In genomic region chr3:47512416-47513124, GRCh38 we compare ENCODE assay signal across 8 cellular contexts. TPM values are rescaled to one million over a fixed set of nuclear protein-coding genes. Genes with fewer than 3 reads are reported as not detected.
DNase-seq lines count a peak whose midpoint lies in the region; ATAC-seq and TF ChIP-seq lines count a peak whose summit lies in the region.

No MANE protein-coding gene starts in this region.

- H3K9me2 ChIP-seq in neural cell (ENCODE audit: insufficient read depth, low read length) = no peaks in the 10 kb centered on the region

- H3K27me3 ChIP-seq in esophagus squamous epithelium (no peaks in the 10 kb centered on the region), neural cell (ENCODE audit: insufficient read depth, low read depth, low read length) (no peaks in the 10 kb centered on the region)

- no peaks in the 10 kb centered on the region for H3F3A ChIP-seq in neural cell (ENCODE audit: insufficient read depth, low read length, poor library complexity, severe bottlenecking)

- peak overlapping the region; percentile 82 for H3K4me2 ChIP-seq in neural cell (ENCODE audit: low read length)

- peak overlapping the region; percentile 75 for H2AFZ ChIP-seq in neural cell (ENCODE audit: low read depth, low read length)

- no peaks in the 10 kb centered on the region for H4K20me1 ChIP-seq in neural cell (ENCODE audit: insufficient read depth)

- ATAC-seq in GM18861 (IDR thresholded peaks at IDR 0.05; ENCODE audit: unreplicated experiment) (no peak), HG03565 (IDR thresholded peaks at IDR 0.05; ENCODE audit: unreplicated experiment) (no peak)

- no peak for TF ChIP-seq EP300 in neural cell (conservative IDR thresholded peaks at IDR 0.05; ENCODE audit: poor library complexity, severe bottlenecking)

- peak overlapping the region; percentile 87 to 98 (median 96) for H3K27ac ChIP-seq in esophagus squamous epithelium
- peak overlapping the region; percentile 93 for H3K27ac ChIP-seq in neural cell (ENCODE audit: low read length)

- peak overlapping the region; percentile 80 for H3K9ac ChIP-seq in neural cell (ENCODE audit: low read length)

- H3K9me3 ChIP-seq in esophagus squamous epithelium (no peaks in the 10 kb centered on the region), neural cell (ENCODE audit: low read length) (no peaks in the 10 kb centered on the region)

- no peak for TF ChIP-seq CTCF in esophagus squamous epithelium (IDR thresholded peaks at IDR 0.05)
- no peak for TF ChIP-seq CTCF in neural cell (IDR thresholded peaks at IDR 0.05; ENCODE audit: poor library complexity, severe bottlenecking)

- H3K79me2 ChIP-seq in neural cell (replicated peaks; ENCODE audit: insufficient read depth, low read length) = peaks cover 15% of the 10 kb centered on the region

- peak overlapping the region; percentile 91 for H3K4me3 ChIP-seq in Jurkat, Clone E6-1 (ENCODE audit: low read length)
- H3K4me3 ChIP-seq in esophagus squamous epithelium = peak overlapping the region; percentile 62 to 92 (median 74)
- H3K4me3 ChIP-seq in neural cell (ENCODE audit: low read length) = peak overlapping the region; percentile 68

- H3K36me3 ChIP-seq in esophagus squamous epithelium (peaks cover 6 to 34% (median 17%) of the 10 kb centered on the region in 3 donors), neural cell (ENCODE audit: insufficient read depth, low read length) (no peaks in the 10 kb centered on the region)

- TF ChIP-seq POLR2A in esophagus squamous epithelium (IDR thresholded peaks at IDR 0.05) = no peak

- peaks cover 0 to 23% (median 8%) of the 10 kb centered on the region in 3 donors for H3K4me1 ChIP-seq in esophagus squamous epithelium

- intact Hi-C loops in esophagus squamous epithelium (cut with DNase I) = no loop called here

- DNase-seq in ELR (ENCODE audit: low read depth) (peak; percentile 41), esophagus squamous epithelium (lab: John Stamatoyannopoulos, UW) (no peak), cortex of kidney (lab: John Stamatoyannopoulos, UW) (no peak)
- DNase-seq in Jurkat, Clone E6-1 (ENCODE audit: low read depth, low spot score) = peak; percentile 14
- peak; percentile 31 for DNase-seq in activated CD4-positive, alpha-beta T cell treated with anti-CD3 and anti-CD28 coated beads for 48 hours

- TF ChIP-seq RAD21 in neural cell (conservative IDR thresholded peaks at IDR 0.05) = no peak

- 16 to 18% methylated on average over 33 to 36 of the region's 36 CpGs for WGBS in esophagus squamous epithelium, 2 donors

TF ChIP-seq in neural cell, 6 proteins besides CTCF, POLR2A, EP300 and RAD21:
- TF ChIP-seq MXI1 (conservative IDR thresholded peaks at IDR 0.05; ENCODE audit: poor library complexity, severe bottlenecking) (no peak), EZH2 (IDR thresholded peaks at IDR 0.05; ENCODE audit: borderline replicate concordance, insufficient read depth, low read length, poor library complexity, severe bottlenecking) (no peak), TAF1 (IDR thresholded peaks at IDR 0.05; ENCODE audit: low read depth) (no peak), SMC3 (conservative IDR thresholded peaks at IDR 0.05; ENCODE audit: poor library complexity) (no peak), POLR2AphosphoS5 (IDR thresholded peaks at IDR 0.05) (no peak)
- TF ChIP-seq, protein P1, sequence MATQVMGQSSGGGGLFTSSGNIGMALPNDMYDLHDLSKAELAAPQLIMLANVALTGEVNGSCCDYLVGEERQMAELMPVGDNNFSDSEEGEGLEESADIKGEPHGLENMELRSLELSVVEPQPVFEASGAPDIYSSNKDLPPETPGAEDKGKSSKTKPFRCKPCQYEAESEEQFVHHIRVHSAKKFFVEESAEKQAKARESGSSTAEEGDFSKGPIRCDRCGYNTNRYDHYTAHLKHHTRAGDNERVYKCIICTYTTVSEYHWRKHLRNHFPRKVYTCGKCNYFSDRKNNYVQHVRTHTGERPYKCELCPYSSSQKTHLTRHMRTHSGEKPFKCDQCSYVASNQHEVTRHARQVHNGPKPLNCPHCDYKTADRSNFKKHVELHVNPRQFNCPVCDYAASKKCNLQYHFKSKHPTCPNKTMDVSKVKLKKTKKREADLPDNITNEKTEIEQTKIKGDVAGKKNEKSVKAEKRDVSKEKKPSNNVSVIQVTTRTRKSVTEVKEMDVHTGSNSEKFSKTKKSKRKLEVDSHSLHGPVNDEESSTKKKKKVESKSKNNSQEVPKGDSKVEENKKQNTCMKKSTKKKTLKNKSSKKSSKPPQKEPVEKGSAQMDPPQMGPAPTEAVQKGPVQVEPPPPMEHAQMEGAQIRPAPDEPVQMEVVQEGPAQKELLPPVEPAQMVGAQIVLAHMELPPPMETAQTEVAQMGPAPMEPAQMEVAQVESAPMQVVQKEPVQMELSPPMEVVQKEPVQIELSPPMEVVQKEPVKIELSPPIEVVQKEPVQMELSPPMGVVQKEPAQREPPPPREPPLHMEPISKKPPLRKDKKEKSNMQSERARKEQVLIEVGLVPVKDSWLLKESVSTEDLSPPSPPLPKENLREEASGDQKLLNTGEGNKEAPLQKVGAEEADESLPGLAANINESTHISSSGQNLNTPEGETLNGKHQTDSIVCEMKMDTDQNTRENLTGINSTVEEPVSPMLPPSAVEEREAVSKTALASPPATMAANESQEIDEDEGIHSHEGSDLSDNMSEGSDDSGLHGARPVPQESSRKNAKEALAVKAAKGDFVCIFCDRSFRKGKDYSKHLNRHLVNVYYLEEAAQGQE (IDR thresholded peaks at IDR 0.05; ENCODE audit: borderline replicate concordance) = no peak

RNA-seq across cellular contexts. Expression of gene ELP6, which starts 0.9 kb away (rescaled TPM):
- 68.9 TPM for polyA plus RNA-seq in Jurkat, Clone E6-1 (2012; ENCODE audit: insufficient read depth, insufficient read length)
- 10 to 100 TPM in 3 of 4 donors, 1 to 10 TPM in 1; 9.1 to 22.3 (median 21.3) TPM for total RNA-seq in esophagus squamous epithelium
- polyA plus RNA-seq in neural cell = 55.0 and 70.4 TPM in 2 replicates
- 37.6 and 41.1 TPM in 2 replicates for polyA minus RNA-seq in neural cell

RNA-seq across cellular contexts. Expression of gene SCAP, which starts 36.8 kb away (rescaled TPM):
- polyA plus RNA-seq in Jurkat, Clone E6-1 (2012; ENCODE audit: insufficient read depth, insufficient read length) = 57.1 TPM
- total RNA-seq in esophagus squamous epithelium = 100 to 1,000 TPM in 1 of 4 donors, 10 to 100 TPM in 3; 68.7 to 108 (median 79.5) TPM
- polyA plus RNA-seq in neural cell = 57.6 and 58.0 TPM in 2 replicates
- polyA minus RNA-seq in neural cell = 88.9 and 99.8 TPM in 2 replicates

Comparison
In these comparisons a context has a peak if more than half of its experiments do, and no peak if none do; other contexts are left out.
1. DNase-seq: peak in ELR (single experiment), Jurkat, Clone E6-1 (single experiment) and activated CD4-positive, alpha-beta T cell treated with anti-CD3 and anti-CD28 coated beads for 48 hours (single experiment); none in esophagus squamous epithelium (single experiment) and cortex of kidney (single experiment).
2. Peak in every context shown above with its lines, with median percentiles within 50 percentile points of each other: H3K4me3 ChIP-seq.